Comparison of ENCODE assay signal across 29 cellular contexts in genomic region chr3:16134173-16134928, GRCh38. TPM values are rescaled to one million over a fixed set of nuclear protein-coding genes. Genes with fewer than 3 reads are reported as not detected.
A peak's percentile ranks its signal among the peaks of the same experiment; 100 is the strongest.
DNase-seq lines count a peak whose midpoint lies in the region; ATAC-seq, FAIRE-seq and TF ChIP-seq lines count a peak whose summit lies in the region.
"Had no signal": no experiment of that assay in that cellular context is flagged by ENCODE, and none has a peak within 500 bp of the region (broad histone marks: within the 10 kb centered on the region; RNA-seq: fewer than 3 reads in every experiment).

No MANE protein-coding gene starts in this region.

- DNase-seq in AG10803 (ENCODE audit: low read depth) (peak; percentile 34), LHCN-M2 (ENCODE audit: low read depth) (peak; percentile 57), HepG2 (ENCODE audit: low spot score) (no peak), NCI-H2029 (lab: John Stamatoyannopoulos, UW) (no peak), germinal center (ENCODE audit: low spot score) (no peak), tibial nerve (ENCODE audit: low spot score in 2 of 2) (no peak)
- DNase-seq: activated CD4-positive, alpha-beta T cell treated with anti-CD3 and anti-CD28 coated beads, Interleukin-2, amount 50 U/mL, for 48 hours; activated CD4-positive, CD25-positive, alpha-beta regulatory T cell treated with anti-CD3 and anti-CD28 coated beads, Interleukin-2, amount 50 U/mL, for 72 hours; activated naive CD4-positive, alpha-beta T cell treated with Interleukin-2 at 50 U/mL for 16 hours; AML-193; CD4-positive, alpha-beta memory T cell; DMS153; glutamatergic neuron; left ventricle myocardium superior; mesendoderm; NCI-H526 treated with DMSO at 0.1 percent for 48 hours; PC-9; right cardiac atrium; SHP77; spleen; stimulated activated CD4-positive, alpha-beta T cell treated with anti-CD3 and anti-CD28 coated beads, Interleukin-2, amount 100 ng/mL, for 24 hours; stimulated activated naive CD8-positive, alpha-beta T cell treated with anti-CD3 and anti-CD28 coated beads, Interleukin-15, Interleukin-2, amounts not matched to agents 100 U/mL and 50 U/mL, for 24 hours; T-helper 17 cell had no signal

- H3K4me2 ChIP-seq in HepG2 (ENCODE audit: low read depth, low read length), result no peak overlapping the region
- H3K4me2 ChIP-seq: PC-9 had no signal

- no TSS peak for BruUV-seq in HepG2 (replicated peaks; lab: Mats Ljungman, UMichigan)

- H4K20me1 ChIP-seq in HepG2 (ENCODE audit: insufficient read depth, low read length), result no peaks in the 10 kb centered on the region

- TF ChIP-seq RAD21 in HepG2 (CRISPR knock-in tag; IDR thresholded peaks at IDR 0.05), result no peak

- FAIRE-seq in HepG2 (lab: Jason Lieb, UNC), result no peak
- FAIRE-seq: A204.1, GM12891 had no signal

- H3K9me3 ChIP-seq in esophagus (ENCODE audit: control insufficient read depth in 2 of 2, insufficient read depth in 1 of 2, low read depth in 1 of 2, low read length in 1 of 2) (no peaks in the 10 kb centered on the region), HepG2 (ENCODE audit: low read length) (no peaks in the 10 kb centered on the region), tibial nerve (no peaks in the 10 kb centered on the region)
- H3K9me3 ChIP-seq: HAP-1 had no signal

- TF ChIP-seq CTCF in AG10803 (conservative IDR thresholded peaks at IDR 0.05; ENCODE audit: low read length) (no peak), HepG2 (CRISPR knock-in tag; IDR thresholded peaks at IDR 0.05) (no peak), tibial nerve (IDR thresholded peaks at IDR 0.05) (no peak)

- H3K4me3 ChIP-seq in AG10803 (ENCODE audit: low read length) (no peak overlapping the region), esophagus (ENCODE audit: low read depth in 1 of 2, low read length in 2 of 2) (no peak overlapping the region), HepG2 (replicated peaks in 1 of 3; ENCODE audit: insufficient read depth in 1 of 3, low read depth in 2 of 3, low read length in 3 of 3) (no peak overlapping the region), tibial nerve (no peak overlapping the region)
- H3K4me3 ChIP-seq: HAP-1, PC-9, spleen had no signal

- TF ChIP-seq POLR2A in HepG2 (IDR thresholded peaks at IDR 0.05; ENCODE audit: insufficient read depth in 1 of 2, low read depth in 2 of 2, low read length in 2 of 2), result no peak
- no peak for TF ChIP-seq POLR2A in tibial nerve (IDR thresholded peaks at IDR 0.05)

- H3K27ac ChIP-seq in esophagus (ENCODE audit: low read depth in 2 of 2, low read length in 1 of 2) (peak overlapping the region; percentile 27 to 47), HepG2 (ENCODE audit: extremely low read length, insufficient read depth, low read length) (no peak overlapping the region), tibial nerve (peak overlapping the region in 2 of 4 donors; percentile 87 to 94)
- H3K27ac ChIP-seq: PC-9, spleen had no signal

- no peaks in the 10 kb centered on the region for H3K36me3 ChIP-seq in esophagus (ENCODE audit: control insufficient read depth in 2 of 2, insufficient read depth in 2 of 2, low read length in 1 of 2)
- no peaks in the 10 kb centered on the region for H3K36me3 ChIP-seq in HepG2 (replicated peaks in 1 of 2; ENCODE audit: control insufficient read depth in 1 of 2, insufficient read depth in 2 of 2, low read length in 2 of 2)
- no peaks in the 10 kb centered on the region for H3K36me3 ChIP-seq in tibial nerve
- H3K36me3 ChIP-seq: HAP-1, spleen had no signal

- WGBS in esophagus, 2 donors, result 69 to 70% methylated on average over 6 of the region's 6 CpGs
- 1% methylated on average over 4 of the region's 6 CpGs for WGBS in HepG2 (ENCODE audit: low lambda C conversion rate)
- 78 to 84% methylated on average over 6 of the region's 6 CpGs for WGBS in tibial nerve, 2 donors

- H3K27me3 ChIP-seq in esophagus (ENCODE audit: control insufficient read depth in 1 of 2, insufficient read depth in 2 of 2, low read length in 2 of 2), result no peaks in the 10 kb centered on the region
- H3K27me3 ChIP-seq in HepG2 (ENCODE audit: control insufficient read depth in 1 of 2, insufficient read depth in 2 of 2, low read length in 2 of 2), result peaks cover 0 to 11% of the 10 kb centered on the region in 2 experiments; a peak in 2 of 5 replicates
- no peaks in the 10 kb centered on the region for H3K27me3 ChIP-seq in tibial nerve
- H3K27me3 ChIP-seq: spleen had no signal

- POLR2A ChIA-PET in HepG2 (lab: Yijun Ruan, JAX), result no interaction called here

- H3K4me1 ChIP-seq in esophagus (ENCODE audit: control insufficient read depth in 2 of 2, insufficient read depth in 2 of 2, low read length in 1 of 2), result no peaks in the 10 kb centered on the region
- H3K4me1 ChIP-seq in HepG2 (ENCODE audit: insufficient read depth, low read length), result peaks cover 14% of the 10 kb centered on the region
- peaks cover 0 to 25% (median 9%) of the 10 kb centered on the region in 4 donors for H3K4me1 ChIP-seq in tibial nerve
- H3K4me1 ChIP-seq: HAP-1, spleen had no signal

- H3K9ac ChIP-seq in HepG2 (ENCODE audit: insufficient read depth, low read depth, low read length), result no peak overlapping the region

- H3K79me2 ChIP-seq in HepG2 (ENCODE audit: insufficient read depth, low read length), result no peaks in the 10 kb centered on the region

- in situ Hi-C loops in HepG2 (cut with HindIII; ENCODE audit: extremely low pct_ligation_motif_present, low pct_unique_long_range_greater_than_20kb), result no loop called here

- H2AFZ ChIP-seq in HepG2 (ENCODE audit: low read length), result no peak overlapping the region
- H2AFZ ChIP-seq: PC-9 had no signal

- intact Hi-C loops in HepG2 (cut with micrococcal nuclease; ENCODE audit: unreplicated experiment), result no loop called here

- TF ChIP-seq EP300 in HepG2 (IDR thresholded peaks at IDR 0.05; ENCODE audit: low read depth in 2 of 2, low read length in 2 of 2) (no peak), HepG2 (CRISPR knock-in tag; IDR thresholded peaks at IDR 0.05; ENCODE audit: borderline replicate concordance) (no peak), tibial nerve (IDR thresholded peaks at IDR 0.05) (no peak)

- CTCF ChIA-PET in HepG2 (lab: Yijun Ruan, JAX; ENCODE audit: low intra/inter-chr PET ratio, low total read pairs), result no interaction called here

- no peak for ATAC-seq in HepG2
- ATAC-seq in GM21619 (IDR thresholded peaks at IDR 0.05; ENCODE audit: unreplicated experiment), result no peak
- ATAC-seq: left ventricle myocardium superior; right cardiac atrium; stimulated activated naive CD8-positive, alpha-beta T cell treated with anti-CD3 and anti-CD28 coated beads, Interleukin-15, Interleukin-2, amounts not matched to agents 100 U/mL and 50 U/mL, for 24 hours; T-helper 17 cell had no signal

TF ChIP-seq in HepG2, 621 proteins besides CTCF, POLR2A, EP300 and RAD21:
- TF ChIP-seq ZFP62 (CRISPR knock-in tag; IDR thresholded peaks at IDR 0.05) (no peak), CEBPB (IDR thresholded peaks at IDR 0.05; ENCODE audit: borderline replicate concordance, low read depth, low read length) (0 out of 2 replicates have a peak, but pooled peaks have one; percentile 2)

RNA-seq across cellular contexts. Expression of gene GALNT15, which starts 40.1 kb away (rescaled TPM):
- 2.1 and 3.1 TPM in 2 replicates for total RNA-seq in LHCN-M2 (2014; rRNA removed)
- 0.97 TPM for polyA plus RNA-seq in LHCN-M2 (2012)
- polyA plus RNA-seq in esophagus, result 1 to 10 TPM; 2.8 to 7.9 TPM
- 0.02 TPM in 1 of 2 replicates, not detected in the other for total RNA-seq in HepG2 (2016; rRNA removed; fragmentation: Illumina TruSeq; extraction: Trizol)
- total RNA-seq in HepG2 (2016; cell fraction: cytosol; rRNA removed; fragmentation: Illumina TruSeq; extraction: Trizol; ENCODE audit: low read depth), result not detected in 2 replicates
- 0.07 TPM in 1 of 2 replicates, not detected in the other for total RNA-seq in HepG2 (2016; cell fraction: insoluble cytoplasmic fraction; rRNA removed; fragmentation: Illumina TruSeq; extraction: Trizol)
- total RNA-seq in HepG2 (2016; cell fraction: membrane; rRNA removed; fragmentation: Illumina TruSeq; extraction: Trizol), result 0.17 TPM in 1 of 2 replicates, not detected in the other
- not detected in 2 replicates for total RNA-seq in HepG2 (2016; cell fraction: nucleus; rRNA removed; fragmentation: Illumina TruSeq; extraction: Trizol)
- polyA plus RNA-seq in HepG2 (2011; rRNA removed), result 0.04 and 0.05 TPM in 2 replicates
- 0.05 and 0.13 TPM in 2 replicates for polyA plus RNA-seq in HepG2 (2011; cell fraction: cytosol; rRNA removed)
- 0.05 and 0.16 TPM in 2 replicates for polyA plus RNA-seq in HepG2 (2011; cell fraction: nucleus; rRNA removed)
- 0.17 and 0.23 TPM in 2 replicates for polyA plus RNA-seq in HepG2 (2012)
- polyA plus RNA-seq in HepG2 (2016; cell fraction: cytosol; fragmentation: Illumina TruSeq; extraction: Trizol; ENCODE audit: low read depth), result not detected in 2 replicates
- 0.09 TPM in 1 of 2 replicates, not detected in the other for polyA plus RNA-seq in HepG2 (2016; cell fraction: insoluble cytoplasmic fraction; fragmentation: Illumina TruSeq; extraction: Trizol; ENCODE audit: low read depth)
- not detected in 2 replicates for polyA plus RNA-seq in HepG2 (2016; cell fraction: membrane; fragmentation: Illumina TruSeq; extraction: Trizol; ENCODE audit: low read depth)
- polyA plus RNA-seq in HepG2 (2016; cell fraction: nucleus; fragmentation: Illumina TruSeq; extraction: Trizol; ENCODE audit: insufficient read depth, low read depth), result not detected in 2 replicates
- 0.05 and 0.16 TPM in 2 replicates for polyA minus RNA-seq in HepG2 (2011; rRNA and poly(A)+ RNA removed; ENCODE audit: low replicate concordance)
- not detected in 2 replicates for polyA minus RNA-seq in HepG2 (2011; cell fraction: cytosol; rRNA and poly(A)+ RNA removed)
- polyA minus RNA-seq in HepG2 (2011; cell fraction: nucleus; rRNA and poly(A)+ RNA removed), result 0.26 and 0.62 TPM in 2 replicates
- total RNA-seq in tibial nerve, result 100 to 1,000 TPM; 386 to 830 (median 768) TPM
- total RNA-seq: CD4-positive, alpha-beta memory T cell; neural crest cell; PC-9 had no signal
- polyA plus RNA-seq: CD4-positive, alpha-beta memory T cell had no signal

Comparison
In these comparisons a context has a peak if more than half of its experiments do, and no peak if none do; other contexts are left out.
1. DNase-seq: peak in AG10803 (single experiment) and LHCN-M2 (single experiment); none in HepG2 (single experiment), NCI-H2029 (single experiment), germinal center (single experiment) and tibial nerve (0 of 2).
2. RNA of gene GALNT15, which starts 40.1 kb away (total RNA-seq): 386 to 830 TPM in tibial nerve; 2.1 to 3.1 TPM in LHCN-M2 and 0.02 to 0.17 TPM in HepG2; every median in the first group is over 10 times any median in the second.